20 cellular contexts compared by ENCODE assay signal in the genomic region with DNA sequence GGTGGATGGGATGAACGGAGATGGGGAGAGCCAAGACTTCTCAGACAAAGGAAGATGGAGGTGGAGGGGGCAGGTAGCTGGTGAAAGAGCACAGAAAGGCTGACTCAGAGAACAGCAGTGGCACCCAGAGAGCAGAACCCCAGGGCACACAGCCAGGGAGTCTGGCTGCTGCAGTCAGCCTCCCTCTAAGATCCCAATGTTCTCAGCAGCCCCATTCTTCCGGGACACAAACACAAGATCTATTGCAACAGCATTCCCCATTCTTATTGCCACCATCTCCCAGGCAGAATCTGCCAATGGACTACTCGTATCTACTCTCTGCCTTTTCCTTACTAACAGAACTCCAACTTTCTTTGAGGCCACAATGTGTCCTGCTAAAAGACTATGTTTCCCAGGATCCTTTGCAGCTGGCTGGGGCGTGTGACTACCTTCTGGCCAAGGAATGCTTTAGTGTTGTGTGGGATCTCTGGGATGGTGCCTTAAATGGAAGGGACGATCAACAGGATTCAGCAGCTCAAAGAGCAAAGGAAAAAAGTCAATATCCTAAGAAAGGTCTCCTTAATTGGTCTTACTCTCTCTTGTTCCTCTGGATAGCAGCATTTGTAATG. TPM values are rescaled to one million over a fixed set of nuclear protein-coding genes. Genes with fewer than 3 reads are reported as not detected.
DNase-seq lines count a peak whose midpoint lies in the region; ATAC-seq, FAIRE-seq and TF ChIP-seq lines count a peak whose summit lies in the region.
"Had no signal": no experiment of that assay in that cellular context is flagged by ENCODE, and none has a peak within 500 bp of the region (broad histone marks: within the 10 kb centered on the region; RNA-seq: fewer than 3 reads in every experiment).

No MANE protein-coding gene starts in this region.

- POLR2A ChIA-PET in H1 (lab: Charles Lee; ENCODE audit: partially characterized antibody) = no interaction called here

- H2BK15ac ChIP-seq in H1 (ENCODE audit: low read length) = 0 out of 2 replicates have a peak overlapping the region, but pooled peaks have one; percentile 21

- H2AFZ ChIP-seq in H1 (ENCODE audit: low read length) (no peak overlapping the region), hepatocyte (no peak overlapping the region)

- WGBS in H1 (ENCODE audit: extremely low coverage in 1 of 2, insufficient coverage in 1 of 2, insufficient read length in 1 of 2, insufficient replicate concordance in 2 of 2, low coverage in 1 of 2, low lambda C conversion rate in 2 of 2, missing lambda C conversion rate in 1 of 2), 2 experiments = 82% methylated on average over 5 of the region's 5 CpGs; no CpG with 5 or more reads in 1 of the 2 experiments
- 93% methylated on average over 5 of the region's 5 CpGs for WGBS in hepatocyte (ENCODE audit: low lambda C conversion rate, missing lambda C conversion rate)

- FAIRE-seq in H1 (lab: Jason Lieb, UNC) = no peak
- FAIRE-seq: HepG2 had no signal

- H3K18ac ChIP-seq in H1 (ENCODE audit: extremely low read depth, low read length) = no peak overlapping the region

- H3K36me3 ChIP-seq in H1 (ENCODE audit: control insufficient read depth in 2 of 4, insufficient read depth in 4 of 4, low read length in 3 of 4) = no peaks in the 10 kb centered on the region
- no peaks in the 10 kb centered on the region for H3K36me3 ChIP-seq in hepatocyte (replicated peaks; ENCODE audit: insufficient read depth, low read depth)
- H3K36me3 ChIP-seq: left lung, upper lobe of right lung had no signal

- H3K4me2 ChIP-seq in H1 (ENCODE audit: insufficient read depth in 1 of 2, low read depth in 2 of 2, low read length in 2 of 2) (no peak overlapping the region; a peak in 1 of 4 replicates), hepatocyte (no peak overlapping the region)

- no peak overlapping the region for H3K9ac ChIP-seq in H1 (replicated peaks in 1 of 4; ENCODE audit: extremely low read depth in 1 of 4, low read depth in 3 of 4, low read length in 3 of 4)

- no peak for TF ChIP-seq POLR2A in H1 (IDR thresholded peaks at IDR 0.05; ENCODE audit: control extremely low read depth in 1 of 2, low read depth in 2 of 2, low read length in 2 of 2)

- no peak overlapping the region for H3K4ac ChIP-seq in H1 (replicated peaks; ENCODE audit: insufficient read length, low read depth, low read length)

- H3K27me3 ChIP-seq in H1 (replicated peaks in 1 of 4; ENCODE audit: control insufficient read depth in 3 of 4, extremely low read depth in 1 of 4, insufficient read depth in 3 of 4, low read length in 3 of 4) (no peaks in the 10 kb centered on the region), hepatocyte (no peaks in the 10 kb centered on the region)
- H3K27me3 ChIP-seq: left lung, upper lobe of right lung had no signal

- TF ChIP-seq CTCF in H1 (IDR thresholded peaks at IDR 0.05; ENCODE audit: control extremely low read depth in 1 of 3, insufficient read depth in 1 of 3, low read depth in 1 of 3, low read length in 3 of 3) = no peak
- no peak for TF ChIP-seq CTCF in hepatocyte (IDR thresholded peaks at IDR 0.05; ENCODE audit: poor library complexity)

- DNase-seq in H1 (ENCODE audit: low read depth in 1 of 2, low spot score in 2 of 2) (no peak), hepatocyte (ENCODE audit: low spot score) (no peak), substantia nigra (lab: John Stamatoyannopoulos, UW) (peak in 29 of 49 donors; percentile 6 to 70 (median 26)), NCI-H510A (lab: John Stamatoyannopoulos, UW) (no peak), HT-29 (ENCODE audit: low spot score) (no peak)
- DNase-seq: activated CD4-positive, alpha-beta T cell treated with anti-CD3 and anti-CD28 coated beads for 4 hours; activated naive CD8-positive, alpha-beta T cell treated with anti-CD3 and anti-CD28 coated beads for 36 hours; glutamatergic neuron; left lung; nephron progenitor cell; PC-3; stimulated activated CD4-positive, alpha-beta T cell treated with anti-CD3 and anti-CD28 coated beads, Interleukin-2, amount 100 ng/mL, for 48 hours; T-cell; upper lobe of right lung had no signal

- H3K9me2 ChIP-seq in hepatocyte (replicated peaks; ENCODE audit: insufficient read depth) = no peaks in the 10 kb centered on the region

- no peak overlapping the region for H2BK12ac ChIP-seq in H1 (ENCODE audit: low read depth, low read length)

- H2BK20ac ChIP-seq in H1 (ENCODE audit: low read length) = no peak overlapping the region

- H4K20me1 ChIP-seq in H1 (replicated peaks in 1 of 2; ENCODE audit: control insufficient read depth in 1 of 2, insufficient read depth in 2 of 2, low read length in 2 of 2) (peaks cover 0 to 3% of the 10 kb centered on the region in 2 experiments), hepatocyte (ENCODE audit: insufficient read depth, poor library complexity, severe bottlenecking) (no peaks in the 10 kb centered on the region)

- H2BK5ac ChIP-seq in H1 (ENCODE audit: low read depth, low read length) = no peak overlapping the region

- TF ChIP-seq EP300 in Ishikawa (IDR thresholded peaks at IDR 0.05; ENCODE audit: borderline replicate concordance) = no peak
- no peak for TF ChIP-seq EP300 in H1 (IDR thresholded peaks at IDR 0.05; ENCODE audit: borderline replicate concordance in 1 of 2, low read depth in 2 of 2, low read length in 2 of 2)

- H3K9me3 ChIP-seq in H1 (ENCODE audit: insufficient read depth in 2 of 2, low read depth in 1 of 2, low read length in 1 of 2) = no peaks in the 10 kb centered on the region
- no peaks in the 10 kb centered on the region for H3K9me3 ChIP-seq in hepatocyte (ENCODE audit: low read depth)
- H3K9me3 ChIP-seq: left lung, upper lobe of right lung had no signal

- no peak overlapping the region for H4K91ac ChIP-seq in H1 (replicated peaks; ENCODE audit: insufficient read length, low read length)

- no peaks in the 10 kb centered on the region for H3K79me2 ChIP-seq in H1 (ENCODE audit: control insufficient read depth in 1 of 2, insufficient read depth in 2 of 2, low read length in 2 of 2)
- H3K79me2 ChIP-seq in hepatocyte = peaks cover 1% of the 10 kb centered on the region

- H4K8ac ChIP-seq in H1 (ENCODE audit: extremely low read depth, insufficient read depth, low read length) = no peak overlapping the region

- no peak overlapping the region for H2AK5ac ChIP-seq in H1 (ENCODE audit: low read depth, low read length)

- H3K14ac ChIP-seq in H1 (ENCODE audit: insufficient read length) = no peak overlapping the region

- TF ChIP-seq RAD21 in Ishikawa (IDR thresholded peaks at IDR 0.05; ENCODE audit: low read depth) = no peak
- TF ChIP-seq RAD21 in H1 (IDR thresholded peaks at IDR 0.05 in 1 of 2, conservative IDR thresholded peaks at IDR 0.05 in 1 of 2; ENCODE audit: low read depth in 2 of 2, low read length in 2 of 2) = no peak

- CTCF ChIA-PET in H1 (lab: Charles Lee; ENCODE audit: partially characterized antibody) = interaction anchor here (1.2 kb wide), 1 partner anchor 14 kb away, joined by 3 read pairs; no protein-coding TSS in a partner anchor

- H3K23me2 ChIP-seq in H1 (ENCODE audit: low read depth, low read length) = no peaks in the 10 kb centered on the region

- no peak overlapping the region for H3K4me3 ChIP-seq in H1 (ENCODE audit: extremely low read depth in 1 of 4, insufficient read depth in 2 of 4, low read depth in 3 of 4, low read length in 4 of 4)
- H3K4me3 ChIP-seq in hepatocyte = no peak overlapping the region
- H3K4me3 ChIP-seq: left lung, skin epidermis, upper lobe of right lung had no signal

- H2BK120ac ChIP-seq in H1 (replicated peaks; ENCODE audit: low read depth, low read length) = no peak overlapping the region

- ATAC-seq in GM21529 (IDR thresholded peaks at IDR 0.05; ENCODE audit: unreplicated experiment) (no peak), GM19452 (IDR thresholded peaks at IDR 0.05; ENCODE audit: unreplicated experiment) (no peak)
- ATAC-seq: HepG2, left lung, PC-3, T-cell, upper lobe of right lung had no signal

- no peak overlapping the region for H3K56ac ChIP-seq in H1 (replicated peaks; ENCODE audit: insufficient read length, low read depth, low read length)

- H3K79me1 ChIP-seq in H1 (ENCODE audit: low read depth, low read length) = no peaks in the 10 kb centered on the region

- no peak overlapping the region for H4K5ac ChIP-seq in H1 (ENCODE audit: insufficient read length, low read depth, low read length)

- H3K27ac ChIP-seq in H1 (ENCODE audit: low read depth, low read length) = no peak overlapping the region
- peak overlapping the region; percentile 33 for H3K27ac ChIP-seq in hepatocyte
- peak overlapping the region; percentile 40 for H3K27ac ChIP-seq in substantia nigra (ENCODE audit: low read depth, low read length, poor library complexity, severe bottlenecking)
- H3K27ac ChIP-seq: left lung, skin epidermis, upper lobe of right lung had no signal

- H3K4me1 ChIP-seq in H1 (replicated peaks in 1 of 4; ENCODE audit: control insufficient read depth in 3 of 4, insufficient read depth in 4 of 4, low read length in 3 of 4) (peaks cover 0 to 9% (median 2%) of the 10 kb centered on the region in 4 experiments; a peak in 6 of 7 replicates), hepatocyte (ENCODE audit: insufficient read depth) (peaks cover 10% of the 10 kb centered on the region)
- H3K4me1 ChIP-seq: upper lobe of right lung had no signal

- H3K23ac ChIP-seq in H1 (ENCODE audit: insufficient read length) = no peak overlapping the region

RNA-seq across cellular contexts. Expression of a gene that starts 7.5 kb away (rescaled TPM):
- 6.0 and 6.4 TPM in 2 replicates for total RNA-seq in H1 (2021; fragmentation: NEBNext Ultra II Directional; extraction: Animal tissue kit (Norgen Biotek cat#: 25700))
- 11.1 and 14.8 TPM in 2 replicates for polyA plus RNA-seq in H1 (2011; rRNA removed)
- polyA plus RNA-seq in H1 (2011; cell fraction: cytosol; rRNA removed) = 9.9 TPM
- polyA plus RNA-seq in H1 (2011; cell fraction: nucleus; rRNA removed) = 9.0 TPM
- polyA plus RNA-seq in H1 (2012, experiment 1 of 2) = 3.4 to 8.7 TPM (median 6.5 TPM) in 4 replicates
- polyA plus RNA-seq in H1 (2012, experiment 2 of 2) = 5.6 TPM
- polyA plus RNA-seq in H1 (2013, experiment 1 of 2) = 3.9 TPM
- 3.7 TPM for polyA plus RNA-seq in H1 (2013, experiment 2 of 2)
- 3.4 and 4.4 TPM in 2 replicates for polyA minus RNA-seq in H1 (2011; rRNA and poly(A)+ RNA removed)
- polyA minus RNA-seq in H1 (2011; cell fraction: cytosol; rRNA and poly(A)+ RNA removed) = 8.2 TPM
- polyA minus RNA-seq in H1 (2011; cell fraction: nucleus; rRNA and poly(A)+ RNA removed) = 8.8 TPM
- total RNA-seq in hepatocyte = 4.5 and 6.8 TPM in 2 replicates
- polyA plus RNA-seq in hepatocyte = 23.1 and 24.1 TPM in 2 replicates
- total RNA-seq in HT-29 (2014; rRNA removed; shearing (Covaris generic)) = 4.3 and 7.2 TPM in 2 replicates

RNA-seq across cellular contexts. Expression of a gene that starts 8.2 kb away (rescaled TPM):
- 39.5 and 39.8 TPM in 2 replicates for total RNA-seq in H1 (2021; fragmentation: NEBNext Ultra II Directional; extraction: Animal tissue kit (Norgen Biotek cat#: 25700))
- polyA plus RNA-seq in H1 (2011; rRNA removed) (28.2 and 39.9 TPM in 2 replicates), hepatocyte (1.2 and 4.6 TPM in 2 replicates)
- polyA plus RNA-seq in H1 (2011; cell fraction: cytosol; rRNA removed) = 18.4 TPM
- polyA plus RNA-seq in H1 (2011; cell fraction: nucleus; rRNA removed) = 85.8 TPM
- 23.9 to 35.6 TPM (median 32.4 TPM) in 4 replicates for polyA plus RNA-seq in H1 (2012, experiment 1 of 2)
- polyA plus RNA-seq in H1 (2012, experiment 2 of 2) = 23.6 TPM
- polyA plus RNA-seq in H1 (2013, experiment 1 of 2) = 20.0 TPM
- polyA plus RNA-seq in H1 (2013, experiment 2 of 2) = 18.7 TPM
- polyA minus RNA-seq in H1 (2011; rRNA and poly(A)+ RNA removed) = 46.8 and 48.3 TPM in 2 replicates
- 21.9 TPM for polyA minus RNA-seq in H1 (2011; cell fraction: cytosol; rRNA and poly(A)+ RNA removed)
- polyA minus RNA-seq in H1 (2011; cell fraction: nucleus; rRNA and poly(A)+ RNA removed) = 34.6 TPM
- 1.8 and 2.1 TPM in 2 replicates for total RNA-seq in hepatocyte
- 44.1 and 49.0 TPM in 2 replicates for total RNA-seq in HT-29 (2014; rRNA removed; shearing (Covaris generic))

RNA-seq across cellular contexts. Expression of a gene that starts 13.9 kb away (rescaled TPM):
- total RNA-seq in H1 (2021; fragmentation: NEBNext Ultra II Directional; extraction: Animal tissue kit (Norgen Biotek cat#: 25700)) = 21.7 and 33.7 TPM in 2 replicates
- polyA plus RNA-seq in H1 (2011; rRNA removed) = 5.9 and 12.0 TPM in 2 replicates
- polyA plus RNA-seq in H1 (2011; cell fraction: cytosol; rRNA removed) = 4.9 TPM
- 10.4 TPM for polyA plus RNA-seq in H1 (2011; cell fraction: nucleus; rRNA removed)
- polyA plus RNA-seq in H1 (2012, experiment 1 of 2) = 21.3 to 26.6 TPM (median 24.5 TPM) in 4 replicates
- 24.2 TPM for polyA plus RNA-seq in H1 (2012, experiment 2 of 2)
- 8.5 TPM for polyA plus RNA-seq in H1 (2013, experiment 1 of 2)
- 8.9 TPM for polyA plus RNA-seq in H1 (2013, experiment 2 of 2)
- polyA minus RNA-seq in H1 (2011; rRNA and poly(A)+ RNA removed) = 6.2 and 7.8 TPM in 2 replicates
- polyA minus RNA-seq in H1 (2011; cell fraction: cytosol; rRNA and poly(A)+ RNA removed) = 20.6 TPM
- polyA minus RNA-seq in H1 (2011; cell fraction: nucleus; rRNA and poly(A)+ RNA removed) = 13.9 TPM
- 5.1 and 12.8 TPM in 2 replicates for total RNA-seq in hepatocyte
- polyA plus RNA-seq in hepatocyte = 19.5 and 21.8 TPM in 2 replicates
- 0.13 and 0.31 TPM in 2 replicates for total RNA-seq in HT-29 (2014; rRNA removed; shearing (Covaris generic))

RNA-seq across cellular contexts. Expression of a gene that starts 32.5 kb away (rescaled TPM):
- 19.2 and 24.8 TPM in 2 replicates for total RNA-seq in H1 (2021; fragmentation: NEBNext Ultra II Directional; extraction: Animal tissue kit (Norgen Biotek cat#: 25700))
- 33.3 and 51.2 TPM in 2 replicates for polyA plus RNA-seq in H1 (2011; rRNA removed)
- polyA plus RNA-seq in H1 (2011; cell fraction: cytosol; rRNA removed) = 40.1 TPM
- polyA plus RNA-seq in H1 (2011; cell fraction: nucleus; rRNA removed) = 73.1 TPM
- 28.3 to 46.2 TPM (median 30.6 TPM) in 4 replicates for polyA plus RNA-seq in H1 (2012, experiment 1 of 2)
- polyA plus RNA-seq in H1 (2012, experiment 2 of 2) = 32.6 TPM
- polyA plus RNA-seq in H1 (2013, experiment 1 of 2) = 33.6 TPM
- 32.8 TPM for polyA plus RNA-seq in H1 (2013, experiment 2 of 2)
- polyA minus RNA-seq in H1 (2011; rRNA and poly(A)+ RNA removed) = 8.4 and 8.6 TPM in 2 replicates
- polyA minus RNA-seq in H1 (2011; cell fraction: cytosol; rRNA and poly(A)+ RNA removed) = 7.9 TPM
- 17.7 TPM for polyA minus RNA-seq in H1 (2011; cell fraction: nucleus; rRNA and poly(A)+ RNA removed)
- 14.2 and 24.1 TPM in 2 replicates for total RNA-seq in hepatocyte
- 31.1 and 33.7 TPM in 2 replicates for polyA plus RNA-seq in hepatocyte
- 90.6 and 124 TPM in 2 replicates for total RNA-seq in HT-29 (2014; rRNA removed; shearing (Covaris generic))

RNA-seq across cellular contexts. Expression of a gene that starts 37.9 kb away (rescaled TPM):
- 20.8 and 21.8 TPM in 2 replicates for total RNA-seq in H1 (2021; fragmentation: NEBNext Ultra II Directional; extraction: Animal tissue kit (Norgen Biotek cat#: 25700))
- 22.6 and 29.1 TPM in 2 replicates for polyA plus RNA-seq in H1 (2011; rRNA removed)
- polyA plus RNA-seq in H1 (2011; cell fraction: cytosol; rRNA removed) = 25.4 TPM
- polyA plus RNA-seq in H1 (2011; cell fraction: nucleus; rRNA removed) = 30.0 TPM
- polyA plus RNA-seq in H1 (2012, experiment 1 of 2) = 20.7 to 28.0 TPM (median 25.1 TPM) in 4 replicates
- 36.3 TPM for polyA plus RNA-seq in H1 (2012, experiment 2 of 2)
- polyA plus RNA-seq in H1 (2013, experiment 1 of 2) = 20.5 TPM
- polyA plus RNA-seq in H1 (2013, experiment 2 of 2) = 20.3 TPM
- 9.0 and 9.2 TPM in 2 replicates for polyA minus RNA-seq in H1 (2011; rRNA and poly(A)+ RNA removed)
- 9.8 TPM for polyA minus RNA-seq in H1 (2011; cell fraction: cytosol; rRNA and poly(A)+ RNA removed)
- 12.7 TPM for polyA minus RNA-seq in H1 (2011; cell fraction: nucleus; rRNA and poly(A)+ RNA removed)
- 6.5 and 8.9 TPM in 2 replicates for total RNA-seq in hepatocyte
- 19.8 and 21.1 TPM in 2 replicates for polyA plus RNA-seq in hepatocyte
- 8.6 and 9.4 TPM in 2 replicates for total RNA-seq in HT-29 (2014; rRNA removed; shearing (Covaris generic))
- total RNA-seq: Daoy had no signal

Comparison
In these comparisons a context has a peak if more than half of its experiments do, and no peak if none do; other contexts are left out.
1. DNase-seq: peak in substantia nigra (29 of 49); none in H1 (0 of 2), hepatocyte (single experiment), NCI-H510A (single experiment) and HT-29 (single experiment).
2. RNA of a gene that starts 8.2 kb away (total RNA-seq): 44.1 to 49.0 TPM in HT-29 and 39.5 to 39.8 TPM in H1; 1.8 to 2.1 TPM in hepatocyte; every median in the first group is over 10 times any median in the second.